ENCODE assay signal across 12 cellular contexts in the genomic region with DNA sequence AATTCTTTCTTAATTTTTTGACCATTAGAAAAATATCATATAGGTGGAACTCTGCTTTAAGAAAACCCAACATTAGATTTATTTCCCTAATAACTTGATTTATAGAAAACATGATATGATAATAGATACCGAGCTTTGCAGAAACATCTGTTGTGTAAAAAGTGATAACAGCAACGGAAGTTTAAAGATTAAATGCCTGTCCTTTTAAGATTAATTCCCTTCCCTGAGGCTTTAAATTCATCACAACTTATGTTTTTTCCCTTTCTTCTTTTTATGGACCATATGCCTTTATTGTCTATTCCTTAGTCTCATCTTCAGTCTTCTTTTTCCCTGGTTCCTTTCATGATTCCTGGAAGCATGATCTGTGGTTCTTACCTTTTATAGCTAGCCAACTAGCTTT. TPM values are rescaled to one million over a fixed set of nuclear protein-coding genes. Genes with fewer than 3 reads are reported as not detected.
DNase-seq lines count a peak whose midpoint lies in the region; ATAC-seq and TF ChIP-seq lines count a peak whose summit lies in the region.
"Had no signal": no experiment of that assay in that cellular context is flagged by ENCODE, and none has a peak within 500 bp of the region (broad histone marks: within the 10 kb centered on the region; RNA-seq: fewer than 3 reads in every experiment).

No MANE protein-coding gene starts in this region.

- peaks cover 25% of the 10 kb centered on the region for H3K4me1 ChIP-seq in foreskin keratinocyte
- H3K4me1 ChIP-seq in spleen, result peaks cover 25 to 72% (median 63%) of the 10 kb centered on the region in 6 donors

- H3K9me3 ChIP-seq in spleen, result no peaks in the 10 kb centered on the region

- WGBS in spleen, 5 donors, result 2 to 5% (median 3%) methylated on average over 2 of the region's 2 CpGs

- H3K4me3 ChIP-seq in GM12865 (ENCODE audit: low read depth, low read length), result peak overlapping the region; percentile 75
- H3K4me3 ChIP-seq in spleen, result peak overlapping the region in 6 of 8 donors; percentile 64 to 82 (median 68)

- intact Hi-C loops in spleen (cut with DNase I; ENCODE audit: low total_unique reads), result no loop called here

- H3K27me3 ChIP-seq in foreskin keratinocyte (no peaks in the 10 kb centered on the region), spleen (replicated peaks in 1 of 7) (no peaks in the 10 kb centered on the region)

- no peaks in the 10 kb centered on the region for H3K36me3 ChIP-seq in spleen

- H3K27ac ChIP-seq in foreskin keratinocyte, result peak overlapping the region; percentile 80
- peak overlapping the region; percentile 24 to 99 (median 98) for H3K27ac ChIP-seq in spleen

- TF ChIP-seq CTCF in GM12865 (IDR thresholded peaks at IDR 0.05; ENCODE audit: insufficient read depth, low read depth, low read length, missing control alignments) (no peak), foreskin keratinocyte (conservative IDR thresholded peaks at IDR 0.05) (no peak), spleen (IDR thresholded peaks at IDR 0.05 in 8 of 11, conservative IDR thresholded peaks at IDR 0.05 in 3 of 11) (no peak)

- ATAC-seq in SK-N-SH treated with all-trans-retinoic acid at 6 μM for 48 hours (no peak), foreskin keratinocyte (no peak), HG03565 (IDR thresholded peaks at IDR 0.05; ENCODE audit: unreplicated experiment) (no peak), GM18519 (IDR thresholded peaks at IDR 0.05; ENCODE audit: low FRiP score, unreplicated experiment) (no peak)

- no peak for DNase-seq in GM12865 (ENCODE audit: low read depth)
- no peak for DNase-seq in foreskin keratinocyte
- DNase-seq in spleen, result no peak
- DNase-seq in GF-D8 (lab: John Stamatoyannopoulos, UW), result no peak
- no peak for DNase-seq in COR-L47 (lab: John Stamatoyannopoulos, UW)
- DNase-seq: activated T-cell treated with anti-CD3 and anti-CD28 coated beads, Interleukin-2, amount 50 U/mL, for 1 hour; H9; KG1; SIG-M5 had no signal

- TF ChIP-seq POLR2A in spleen (IDR thresholded peaks at IDR 0.05), result no peak

TF ChIP-seq in SK-N-SH treated with all-trans-retinoic acid at 6 μM for 48 hours, 23 proteins besides CTCF, POLR2A, EP300 and RAD21:
- no peak for TF ChIP-seq TOX (CRISPR knock-in tag; IDR thresholded peaks at IDR 0.05; ENCODE audit: borderline replicate concordance)
- TF ChIP-seq CREB5 (CRISPR knock-in tag; IDR thresholded peaks at IDR 0.05; ENCODE audit: low read depth), result no peak
- TF ChIP-seq TCF4 (CRISPR knock-in tag; IDR thresholded peaks at IDR 0.05; ENCODE audit: borderline replicate concordance), result peak; percentile 64; the same call in 1 of the 2 replicates
- no peak for TF ChIP-seq ZNF8 (CRISPR knock-in tag; IDR thresholded peaks at IDR 0.05)
- no peak for TF ChIP-seq ZNF565 (CRISPR knock-in tag; conservative IDR thresholded peaks at IDR 0.05; ENCODE audit: low read depth)

RNA-seq across cellular contexts. Expression of gene USP47, which starts 1.9 kb away (rescaled TPM):
- 37.0 and 37.7 TPM in 2 replicates for total RNA-seq in foreskin keratinocyte
- 8.2 and 8.8 TPM in 2 replicates for polyA plus RNA-seq in foreskin keratinocyte
- 10 to 100 TPM; 38.4 to 80.8 (median 54.5) TPM for total RNA-seq in spleen
- polyA plus RNA-seq in spleen, result 10 to 100 TPM; 13.7 to 17.6 (median 16.5) TPM
